ENCODE assay signal across 19 cellular contexts in the genomic region with DNA sequence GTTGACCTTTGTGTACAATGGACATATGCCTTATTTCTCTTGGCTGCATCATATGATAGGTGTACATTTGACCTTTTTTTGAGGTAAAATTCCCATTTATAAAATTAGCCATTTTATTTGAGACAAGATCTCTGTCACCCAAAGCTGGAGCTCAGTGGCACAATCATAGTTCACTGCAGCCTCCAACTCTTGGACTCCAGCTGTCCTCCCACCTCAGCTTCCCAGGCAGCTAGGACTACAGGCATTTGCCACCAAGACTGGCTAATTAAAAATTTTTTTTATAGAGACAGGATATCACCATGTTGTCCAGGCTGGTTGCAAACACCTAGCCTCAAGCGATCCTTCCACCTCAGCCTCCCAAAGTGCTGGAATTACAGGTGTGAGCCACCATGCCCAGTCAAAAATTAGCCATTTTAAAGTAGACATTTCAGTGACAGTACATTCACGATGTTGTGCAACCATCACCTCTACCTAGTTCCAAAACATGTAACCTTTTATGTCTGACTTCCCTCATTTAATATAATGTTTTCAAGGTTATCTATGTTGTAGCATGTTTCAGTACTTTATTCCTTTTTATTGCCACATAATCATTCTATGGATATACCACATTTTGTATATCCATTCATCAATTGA. TPM values are rescaled to one million over a fixed set of nuclear protein-coding genes. Genes with fewer than 3 reads are reported as not detected.
DNase-seq lines count a peak whose midpoint lies in the region; ATAC-seq, FAIRE-seq and TF ChIP-seq lines count a peak whose summit lies in the region.
"Had no signal": no experiment of that assay in that cellular context is flagged by ENCODE, and none has a peak within 500 bp of the region (broad histone marks: within the 10 kb centered on the region; RNA-seq: fewer than 3 reads in every experiment).

No MANE protein-coding gene starts in this region.

- DNase-seq in CD4-positive, CD25-positive, alpha-beta regulatory T cell = no peak
- no peak for DNase-seq in D721Med (ENCODE audit: insufficient read length, low spot score)
- no peak for DNase-seq in naive thymus-derived CD8-positive, alpha-beta T cell
- no peak for DNase-seq in activated CD4-positive, alpha-beta T cell treated with anti-CD3 and anti-CD28 coated beads for 48 hours
- DNase-seq in activated CD4-positive, alpha-beta T cell treated with anti-CD3 and anti-CD28 coated beads, Interleukin-2, amount 50 U/mL, for 4 hours = no peak
- no peak for DNase-seq in GM23248
- DNase-seq: C1 segment of cervical spinal cord; Caco-2; CD8-positive, alpha-beta T cell; DMS53; DMS79 treated with DMSO at 0.1 percent for 48 hours; H9 had no signal

- H3K27me3 ChIP-seq in CD4-positive, CD25-positive, alpha-beta regulatory T cell (ENCODE audit: control insufficient read depth, insufficient read depth, low read length) = no peaks in the 10 kb centered on the region
- H3K27me3 ChIP-seq in Loucy (ENCODE audit: insufficient read depth, low read length, poor library complexity, severe bottlenecking) = no peaks in the 10 kb centered on the region
- H3K27me3 ChIP-seq in GM23248 (replicated peaks; ENCODE audit: insufficient read depth) = no peaks in the 10 kb centered on the region

- no peaks in the 10 kb centered on the region for H3K9me2 ChIP-seq in Loucy (replicated peaks; ENCODE audit: low read depth, low read length)
- H3K9me2 ChIP-seq in GM23248 (ENCODE audit: insufficient read depth) = 0 out of 2 replicates have a peak, but pooled peaks cover 5% of the 10 kb centered on the region

- in situ Hi-C loops in GM23248 (cut with MboI) = no loop called here

- H3K27me3 Mint-ChIP-seq in CD4-positive, CD25-positive, alpha-beta regulatory T cell = no peaks in the 10 kb centered on the region
- no peaks in the 10 kb centered on the region for H3K27me3 Mint-ChIP-seq in naive thymus-derived CD8-positive, alpha-beta T cell

- peak overlapping the region; percentile 80 for H3K4me2 ChIP-seq in Loucy (ENCODE audit: low read depth, low read length, poor library complexity, severe bottlenecking)
- no peak overlapping the region for H3K4me2 ChIP-seq in GM23248 (ENCODE audit: unreplicated experiment)
- H3K4me2 ChIP-seq: GM23338 had no signal

- no peak overlapping the region for H3K27ac ChIP-seq in CD4-positive, CD25-positive, alpha-beta regulatory T cell (ENCODE audit: insufficient read depth, low read length, poor library complexity, severe bottlenecking)
- no peak overlapping the region for H3K27ac ChIP-seq in GM23248

- H3F3A ChIP-seq in Loucy (ENCODE audit: low read depth) (no peaks in the 10 kb centered on the region), GM23248 (ENCODE audit: insufficient read depth) (peaks cover 15% of the 10 kb centered on the region; the same call in 1 of the 2 replicates)

- FAIRE-seq in D721Med (lab: Jason Lieb, UNC) = peak; percentile 21
- FAIRE-seq: G401.6, GM12892, GM19239 had no signal

- H3K4me3 Mint-ChIP-seq in CD4-positive, CD25-positive, alpha-beta regulatory T cell = peak overlapping the region in 3 of 4 donors; percentile 34 to 54 (median 45)
- H3K4me3 Mint-ChIP-seq in naive thymus-derived CD8-positive, alpha-beta T cell = peak overlapping the region in 6 of 10 donors; percentile 2 to 31 (median 20)
- H3K4me3 Mint-ChIP-seq: CD8-positive, alpha-beta T cell; GM23338; H9 had no signal

- H3K36me3 Mint-ChIP-seq in CD4-positive, CD25-positive, alpha-beta regulatory T cell = peaks cover 28% of the 10 kb centered on the region
- peaks cover 8 to 16% (median 14%) of the 10 kb centered on the region in 3 donors for H3K36me3 Mint-ChIP-seq in naive thymus-derived CD8-positive, alpha-beta T cell

- no peak overlapping the region for H3K27ac Mint-ChIP-seq in CD4-positive, CD25-positive, alpha-beta regulatory T cell
- H3K27ac Mint-ChIP-seq in naive thymus-derived CD8-positive, alpha-beta T cell = no peak overlapping the region
- H3K27ac Mint-ChIP-seq: CD8-positive, alpha-beta T cell; GM23338; H9 had no signal

- TF ChIP-seq CTCF in D721Med (IDR thresholded peaks at IDR 0.05; ENCODE audit: insufficient read depth, missing control alignments) = no peak
- no peak for TF ChIP-seq CTCF in Loucy (conservative IDR thresholded peaks at IDR 0.05; ENCODE audit: low read length)

- H3K4me3 ChIP-seq in CD4-positive, CD25-positive, alpha-beta regulatory T cell (ENCODE audit: low read depth, low read length) = no peak overlapping the region
- H3K4me3 ChIP-seq in Loucy (ENCODE audit: low read length, poor library complexity, severe bottlenecking) (peak overlapping the region; percentile 57), GM23248 (no peak overlapping the region)
- H3K4me3 ChIP-seq: GM23338 had no signal

- H3K9ac ChIP-seq in Loucy (ENCODE audit: low read depth, low read length, poor library complexity, severe bottlenecking) (no peak overlapping the region), GM23248 (no peak overlapping the region)

- ATAC-seq in CD4-positive, CD25-positive, alpha-beta regulatory T cell (ENCODE audit: low read depth in 2 of 2) = no peak
- ATAC-seq in naive thymus-derived CD8-positive, alpha-beta T cell = no peak
- no peak for ATAC-seq in GM18873 (IDR thresholded peaks at IDR 0.05; ENCODE audit: low FRiP score, unreplicated experiment)
- ATAC-seq: CD8-positive, alpha-beta T cell; GM23338; HCT116 had no signal

- H3K36me3 ChIP-seq in CD4-positive, CD25-positive, alpha-beta regulatory T cell (ENCODE audit: control insufficient read depth, insufficient read depth, low read length) = peaks cover 6% of the 10 kb centered on the region
- H3K36me3 ChIP-seq in Loucy (ENCODE audit: insufficient read depth, low read length) = no peaks in the 10 kb centered on the region
- H3K36me3 ChIP-seq in GM23248 (ENCODE audit: low read depth) = no peaks in the 10 kb centered on the region

- POLR2A ChIA-PET in naive thymus-derived CD8-positive, alpha-beta T cell (lab: Charles Lee) = no interaction called here

- no peaks in the 10 kb centered on the region for H3K9me3 Mint-ChIP-seq in CD4-positive, CD25-positive, alpha-beta regulatory T cell
- H3K9me3 Mint-ChIP-seq in naive thymus-derived CD8-positive, alpha-beta T cell = no peaks in the 10 kb centered on the region
- H3K9me3 Mint-ChIP-seq: CD8-positive, alpha-beta T cell had no signal

- H2AFZ ChIP-seq in Loucy (ENCODE audit: low read length) = no peak overlapping the region
- H2AFZ ChIP-seq in GM23248 = no peak overlapping the region
- H2AFZ ChIP-seq: GM23338 had no signal

- peaks cover 84% of the 10 kb centered on the region for H4K20me1 ChIP-seq in Loucy (ENCODE audit: insufficient read depth, low read length, poor library complexity, severe bottlenecking)
- H4K20me1 ChIP-seq in GM23248 (ENCODE audit: insufficient read depth) = 0 out of 2 replicates have a peak, but pooled peaks cover 10% of the 10 kb centered on the region

- peaks cover 54 to 74% (median 66%) of the 10 kb centered on the region in 4 donors for H3K4me1 Mint-ChIP-seq in CD4-positive, CD25-positive, alpha-beta regulatory T cell
- H3K4me1 Mint-ChIP-seq in naive thymus-derived CD8-positive, alpha-beta T cell = peaks cover 40 to 75% (median 71%) of the 10 kb centered on the region in 4 donors

- no peaks in the 10 kb centered on the region for H3K9me3 ChIP-seq in CD4-positive, CD25-positive, alpha-beta regulatory T cell (ENCODE audit: control insufficient read depth in 2 of 2, low read length in 2 of 2)
- H3K9me3 ChIP-seq in Loucy (ENCODE audit: insufficient read depth, low read depth, low read length) (no peaks in the 10 kb centered on the region), GM23248 (ENCODE audit: low read depth) (no peaks in the 10 kb centered on the region)
- H3K9me3 ChIP-seq: Caco-2 had no signal

- peaks cover 18% of the 10 kb centered on the region for H3K4me1 ChIP-seq in CD4-positive, CD25-positive, alpha-beta regulatory T cell (ENCODE audit: control insufficient read depth, insufficient read depth, low read length, poor library complexity, severe bottlenecking)
- H3K4me1 ChIP-seq in Loucy (ENCODE audit: insufficient read depth, low read length, poor library complexity, severe bottlenecking) = peaks cover 74% of the 10 kb centered on the region
- peaks cover 15% of the 10 kb centered on the region for H3K4me1 ChIP-seq in GM23248 (ENCODE audit: insufficient read depth)

- H3K79me2 ChIP-seq in Loucy (ENCODE audit: insufficient read depth, low read length) (peaks cover 100% of the 10 kb centered on the region), GM23248 (ENCODE audit: insufficient read depth) (peaks cover 100% of the 10 kb centered on the region)

- WGBS in GM23248 (ENCODE audit: low coverage in 1 of 2, low lambda C conversion rate in 2 of 2, missing lambda C conversion rate in 2 of 2), 2 experiments = 100% methylated on average over 2 of the region's 2 CpGs

RNA-seq across cellular contexts. Expression of a gene that starts 5.4 kb away (rescaled TPM):
- total RNA-seq in CD4-positive, CD25-positive, alpha-beta regulatory T cell = 23.9 TPM
- polyA plus RNA-seq in CD4-positive, CD25-positive, alpha-beta regulatory T cell = 10 to 100 TPM; 13.5 to 18.0 (median 16.1) TPM
- total RNA-seq in naive thymus-derived CD8-positive, alpha-beta T cell = 10 to 100 TPM; 30.2 to 30.4 TPM
- 10 to 100 TPM in 2 of 3 donors, 1 to 10 TPM in 1; 8.1 to 11.8 (median 11.4) TPM for polyA plus RNA-seq in naive thymus-derived CD8-positive, alpha-beta T cell
- total RNA-seq in GM23248 (2014; rRNA removed; shearing (Covaris generic)) = 11.2 and 12.6 TPM in 2 replicates
- 24.4 and 26.5 TPM in 2 replicates for polyA plus RNA-seq in GM23248 (2016; fragmentation: Nextera tagmentation; extraction: Ambion mirVana)

RNA-seq across cellular contexts. Expression of a gene that starts 57.8 kb away (rescaled TPM):
- 86.6 TPM for total RNA-seq in CD4-positive, CD25-positive, alpha-beta regulatory T cell
- polyA plus RNA-seq in CD4-positive, CD25-positive, alpha-beta regulatory T cell = 10 to 100 TPM; 56.1 to 75.1 (median 62.4) TPM
- total RNA-seq in naive thymus-derived CD8-positive, alpha-beta T cell = 10 to 100 TPM; 71.2 to 80.0 TPM
- polyA plus RNA-seq in naive thymus-derived CD8-positive, alpha-beta T cell = 10 to 100 TPM; 56.2 to 62.8 (median 57.5) TPM
- 78.7 and 92.3 TPM in 2 replicates for total RNA-seq in GM23248 (2014; rRNA removed; shearing (Covaris generic))
- polyA plus RNA-seq in GM23248 (2016; fragmentation: Nextera tagmentation; extraction: Ambion mirVana) = 114 and 117 TPM in 2 replicates
